12 cellular contexts compared by ENCODE assay signal in the genomic region with DNA sequence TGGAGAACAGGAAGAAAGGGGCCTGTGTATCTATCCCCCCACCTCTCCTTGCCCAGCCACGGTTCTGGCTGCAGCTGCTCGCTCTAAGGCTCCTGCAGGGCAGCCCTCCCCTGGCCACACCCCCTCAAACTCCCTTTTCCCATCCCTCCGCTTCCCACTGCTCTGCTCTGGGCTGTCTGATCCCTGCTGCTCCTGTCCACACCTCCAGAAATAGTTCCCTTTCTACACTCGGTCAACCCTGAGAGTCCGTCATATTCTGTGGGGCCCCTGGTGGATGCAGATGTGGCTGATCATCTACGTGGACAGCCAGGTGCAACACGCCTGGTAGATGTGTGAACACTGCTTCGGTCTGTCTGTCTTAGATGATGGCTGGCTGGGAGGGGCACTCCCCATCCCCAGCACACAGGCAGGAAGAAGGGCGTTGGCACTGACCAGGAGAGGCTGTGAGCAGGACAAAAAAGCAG. TPM values are rescaled to one million over a fixed set of nuclear protein-coding genes. Genes with fewer than 3 reads are reported as not detected.
DNase-seq lines count a peak whose midpoint lies in the region; ATAC-seq, FAIRE-seq and TF ChIP-seq lines count a peak whose summit lies in the region.
"Had no signal": no experiment of that assay in that cellular context is flagged by ENCODE, and none has a peak within 500 bp of the region (broad histone marks: within the 10 kb centered on the region; RNA-seq: fewer than 3 reads in every experiment).

No MANE protein-coding gene starts in this region.

- H3K4me3 Mint-ChIP-seq in GM23338: no peak overlapping the region

- H4K20me1 ChIP-seq in GM23338 (replicated peaks; ENCODE audit: insufficient read depth): no peaks in the 10 kb centered on the region

- H3K27me3 Mint-ChIP-seq in GM23338 (ENCODE audit: insufficient read depth, low read depth, poor library complexity): peaks cover 28% of the 10 kb centered on the region

- H3K27me3 ChIP-seq in GM23338 (ENCODE audit: insufficient read depth): no peaks in the 10 kb centered on the region
- no peaks in the 10 kb centered on the region for H3K27me3 ChIP-seq in SJSA1 (replicated peaks)
- H3K27me3 ChIP-seq in small intestine (ENCODE audit: control insufficient read depth in 2 of 2, insufficient read depth in 2 of 2, low read length in 2 of 2): no peaks in the 10 kb centered on the region

- H3K4me3 ChIP-seq in GM23338: no peak overlapping the region
- no peak overlapping the region for H3K4me3 ChIP-seq in SJSA1
- no peak overlapping the region for H3K4me3 ChIP-seq in fibroblast of pulmonary artery (replicated peaks; ENCODE audit: low read depth, low read length)
- no peak overlapping the region for H3K4me3 ChIP-seq in small intestine (ENCODE audit: low read depth in 1 of 2, low read length in 2 of 2)
- H3K4me3 ChIP-seq: left ventricle myocardium inferior had no signal

- H3K4me1 Mint-ChIP-seq in GM23338: peaks cover 22% of the 10 kb centered on the region

- H3K27ac Mint-ChIP-seq in GM23338: no peak overlapping the region

- H3K27ac ChIP-seq in GM23338 (ENCODE audit: low read depth): no peak overlapping the region
- H3K27ac ChIP-seq in SJSA1: peak overlapping the region; percentile 50
- H3K27ac ChIP-seq in small intestine (ENCODE audit: low read depth in 1 of 2, low read length in 1 of 2): peak overlapping the region; percentile 28 to 72
- H3K27ac ChIP-seq: left ventricle myocardium inferior, WERI-Rb-1 had no signal

- H3K9me2 ChIP-seq in GM23338 (ENCODE audit: insufficient read depth): no peaks in the 10 kb centered on the region

- peak overlapping the region; percentile 56; the same call in 1 of the 2 replicates for H2AFZ ChIP-seq in GM23338

- no peak for TF ChIP-seq CTCF in GM23338 (conservative IDR thresholded peaks at IDR 0.05; ENCODE audit: low read depth in 2 of 2)
- no peak for TF ChIP-seq CTCF in fibroblast of pulmonary artery (IDR thresholded peaks at IDR 0.05; ENCODE audit: low read length, missing control alignments)

- ATAC-seq in GM23338: no peak
- ATAC-seq in HG02763 (IDR thresholded peaks at IDR 0.05; ENCODE audit: unreplicated experiment): no peak
- no peak for ATAC-seq in GM19035 (IDR thresholded peaks at IDR 0.05; ENCODE audit: unreplicated experiment)
- ATAC-seq in HG02610 (IDR thresholded peaks at IDR 0.05; ENCODE audit: unreplicated experiment): no peak

- H3K4me1 ChIP-seq in GM23338 (ENCODE audit: insufficient read depth) (peaks cover 16% of the 10 kb centered on the region), SJSA1 (replicated peaks) (peaks cover 45% of the 10 kb centered on the region), small intestine (ENCODE audit: control insufficient read depth in 2 of 2, insufficient read depth in 1 of 2, low read depth in 1 of 2, low read length in 1 of 2) (peaks cover 0 to 2% of the 10 kb centered on the region in 2 donors)

- H3K36me3 ChIP-seq in GM23338 (ENCODE audit: insufficient read depth) (no peaks in the 10 kb centered on the region), SJSA1 (no peaks in the 10 kb centered on the region), small intestine (ENCODE audit: control insufficient read depth in 2 of 2, insufficient read depth in 2 of 2, low read length in 2 of 2) (no peaks in the 10 kb centered on the region)
- H3K36me3 ChIP-seq: left ventricle myocardium inferior, WERI-Rb-1 had no signal

- H3K9me3 ChIP-seq in SJSA1 (replicated peaks): no peaks in the 10 kb centered on the region
- H3K9me3 ChIP-seq in small intestine (ENCODE audit: control insufficient read depth, low read depth): no peaks in the 10 kb centered on the region

- H3K79me2 ChIP-seq in GM23338 (replicated peaks; ENCODE audit: insufficient read depth): no peaks in the 10 kb centered on the region

- FAIRE-seq in small intestine (lab: Jason Lieb, UNC): no peak
- FAIRE-seq: GM12892 had no signal

- 49 to 62% (median 59%) methylated on average over 9 of the region's 9 CpGs for WGBS in small intestine, 3 donors

- no peak overlapping the region for H3K4me2 ChIP-seq in GM23338

- peaks cover 7% of the 10 kb centered on the region for H3K9me3 Mint-ChIP-seq in GM23338

- H3K36me3 Mint-ChIP-seq in GM23338 (ENCODE audit: low read depth): no peaks in the 10 kb centered on the region

- H3F3A ChIP-seq in GM23338 (replicated peaks; ENCODE audit: low read depth): no peaks in the 10 kb centered on the region

- no peak for DNase-seq in GM23338 (ENCODE audit: low spot score)
- no peak for DNase-seq in SJSA1 (ENCODE audit: low read depth in 1 of 2, low spot score in 2 of 2)
- DNase-seq in fibroblast of pulmonary artery (ENCODE audit: low read depth): peak; percentile 61
- DNase-seq in small intestine: no peak
- DNase-seq in dermis blood vessel endothelial cell: no peak
- DNase-seq: left ventricle myocardium inferior, WERI-Rb-1 had no signal

TF ChIP-seq in GM23338, 12 proteins besides CTCF, POLR2A, EP300 and RAD21 (continues in another document):
- TF ChIP-seq POLR2AphosphoS5 (IDR thresholded peaks at IDR 0.05; ENCODE audit: low read depth): no peak

RNA-seq across cellular contexts. Expression of a gene that starts 19.3 kb away (rescaled TPM):
- 109 and 134 TPM in 2 replicates for total RNA-seq in GM23338 (2014; rRNA removed; shearing (Covaris generic))
- polyA plus RNA-seq in GM23338 (2016; fragmentation: Nextera tagmentation; extraction: Ambion mirVana): 105 and 112 TPM in 2 replicates
- total RNA-seq in SJSA1 (2014; rRNA removed; shearing (Covaris generic)): not detected in 2 replicates
- polyA plus RNA-seq in small intestine: 1,000 to 10,000 TPM; 1,124 to 1,607 (median 1,420) TPM
- total RNA-seq in dermis blood vessel endothelial cell: 10.7 and 10.9 TPM in 2 replicates

RNA-seq across cellular contexts. Expression of a gene that starts 24.4 kb away (rescaled TPM):
- not detected in 2 replicates for total RNA-seq in GM23338 (2014; rRNA removed; shearing (Covaris generic))
- not detected in 2 replicates for polyA plus RNA-seq in GM23338 (2016; fragmentation: Nextera tagmentation; extraction: Ambion mirVana)
- total RNA-seq in SJSA1 (2014; rRNA removed; shearing (Covaris generic)): not detected in 2 replicates
- under 1 TPM in 1 of 3 donors, not detected in 2; 0.15 TPM for polyA plus RNA-seq in small intestine
- total RNA-seq in dermis blood vessel endothelial cell: not detected in 2 replicates
- total RNA-seq: left ventricle myocardium inferior, subcutaneous adipose tissue had no signal

RNA-seq across cellular contexts. Expression of a gene that starts 28.7 kb away (rescaled TPM):
- total RNA-seq in GM23338 (2014; rRNA removed; shearing (Covaris generic)): 0.03 and 1.2 TPM in 2 replicates
- polyA plus RNA-seq in GM23338 (2016; fragmentation: Nextera tagmentation; extraction: Ambion mirVana) (not detected in 2 replicates), small intestine (10 to 100 TPM in 2 of 3 donors, 1 to 10 TPM in 1; 2.5 to 18.9 (median 10.7) TPM)
- 1.6 and 3.9 TPM in 2 replicates for total RNA-seq in SJSA1 (2014; rRNA removed; shearing (Covaris generic))
- 0.51 TPM in 2 replicates for total RNA-seq in dermis blood vessel endothelial cell
- total RNA-seq: left ventricle myocardium inferior, subcutaneous adipose tissue had no signal

RNA-seq across cellular contexts. Expression of a gene that starts 39.3 kb away (rescaled TPM):
- total RNA-seq in GM23338 (2014; rRNA removed; shearing (Covaris generic)): not detected in 2 replicates
- polyA plus RNA-seq in GM23338 (2016; fragmentation: Nextera tagmentation; extraction: Ambion mirVana) (not detected in 2 replicates), small intestine (1 to 10 TPM in 2 of 3 donors, under 1 TPM in 1; 0.33 to 2.2 (median 1.1) TPM)
- total RNA-seq in SJSA1 (2014; rRNA removed; shearing (Covaris generic)): 0.92 TPM in 1 of 2 replicates, not detected in the other
- total RNA-seq in dermis blood vessel endothelial cell: 0.05 and 0.85 TPM in 2 replicates
- total RNA-seq: left ventricle myocardium inferior had no signal

RNA-seq across cellular contexts. Expression of a gene that starts 42.0 kb away (rescaled TPM):
- total RNA-seq in GM23338 (2014; rRNA removed; shearing (Covaris generic)): not detected in 2 replicates
- polyA plus RNA-seq in GM23338 (2016; fragmentation: Nextera tagmentation; extraction: Ambion mirVana) (not detected in 2 replicates), small intestine (10 to 100 TPM; 10.3 to 37.6 (median 26.2) TPM)
- not detected in 2 replicates for total RNA-seq in SJSA1 (2014; rRNA removed; shearing (Covaris generic))
- not detected in 2 replicates for total RNA-seq in dermis blood vessel endothelial cell
- total RNA-seq: left ventricle myocardium inferior, subcutaneous adipose tissue had no signal

Comparison
In these comparisons a context has a peak if more than half of its experiments do, and no peak if none do; other contexts are left out.
1. RNA of a gene that starts 19.3 kb away (total RNA-seq): 109 to 134 TPM in GM23338 and 10.7 to 10.9 TPM in dermis blood vessel endothelial cell; not detected in SJSA1; every median in the first group is over 10 times any median in the second.